In the genomic region with DNA sequence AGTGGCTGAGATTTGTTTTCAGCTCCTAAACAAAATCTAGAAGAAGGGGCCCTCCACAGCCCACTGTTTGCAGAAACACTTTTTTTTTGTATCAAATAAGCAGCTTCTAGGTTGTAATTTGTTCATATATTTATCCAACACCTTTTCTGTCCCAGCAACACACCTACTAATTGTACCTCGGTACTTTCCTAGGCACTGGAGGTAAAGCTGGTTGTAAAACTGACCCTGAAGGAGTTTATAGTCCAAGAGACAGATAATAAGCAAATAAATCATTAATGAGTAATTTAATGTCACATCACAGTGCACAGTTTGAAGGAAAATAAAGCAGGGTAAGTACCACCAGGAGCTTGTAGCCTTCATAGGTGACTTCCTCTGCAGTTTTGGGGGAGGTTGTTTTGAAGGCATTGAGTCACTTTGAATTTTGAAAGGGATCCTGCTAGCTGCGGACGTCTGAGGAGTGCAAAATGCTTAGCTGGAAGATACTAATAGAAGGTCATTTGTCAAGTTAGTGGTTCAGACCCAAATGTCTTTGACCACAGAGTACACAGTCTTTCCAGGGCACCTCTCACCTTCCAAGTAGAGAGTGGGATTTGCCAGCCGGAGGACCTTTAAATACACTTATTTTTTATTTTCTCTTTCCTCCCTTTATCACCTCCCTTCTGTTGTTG, we compare ENCODE assay signal across 15 cellular contexts. TPM values are rescaled to one million over a fixed set of nuclear protein-coding genes. Genes with fewer than 3 reads are reported as not detected.
DNase-seq lines count a peak whose midpoint lies in the region; ATAC-seq, FAIRE-seq and TF ChIP-seq lines count a peak whose summit lies in the region.
"Had no signal": no experiment of that assay in that cellular context is flagged by ENCODE, and none has a peak within 500 bp of the region (broad histone marks: within the 10 kb centered on the region; RNA-seq: fewer than 3 reads in every experiment).

No MANE protein-coding gene starts in this region.

- POLR2A ChIA-PET in HEK293 (lab: Yijun Ruan, JAX) = no interaction called here

- H3K4me3 ChIP-seq in HEK293 (ENCODE audit: low read depth, low read length) = no peak overlapping the region
- no peak overlapping the region for H3K4me3 ChIP-seq in liver (ENCODE audit: low read depth in 1 of 3, low read length in 3 of 3)
- H3K4me3 ChIP-seq in small intestine (ENCODE audit: low read depth in 1 of 2, low read length in 2 of 2) = peak overlapping the region in 1 of 2 donors; percentile 52
- H3K4me3 ChIP-seq: thyroid gland had no signal

- H3K9me3 Mint-ChIP-seq in activated T-helper 17 cell treated with anti-CD3 and anti-CD28 coated beads, Interleukin-2, amount 50 U/mL, for 72 hours = no peaks in the 10 kb centered on the region
- H3K9me3 Mint-ChIP-seq in activated naive CD8-positive, alpha-beta T cell treated with anti-CD3 and anti-CD28 coated beads for 36 hours = no peaks in the 10 kb centered on the region
- H3K9me3 Mint-ChIP-seq: dendritic cell treated with granulocyte-macrophage colony-stimulating factor and Interleukin-4, amounts not matched to agents 40 ng/mL and 50 ng/mL, for 4 days; natural killer cell had no signal

- CTCF ChIA-PET in HEK293 (lab: Yijun Ruan, JAX) = interaction anchor here (0.5 to 0.6 kb wide), 3 partner anchors 39 to 1059 kb away, joined by 3 to 4 read pairs (median 4); no protein-coding TSS in a partner anchor

- ATAC-seq in activated T-helper 17 cell treated with anti-CD3 and anti-CD28 coated beads, Interleukin-2, amount 50 U/mL, for 72 hours (replicated peaks) = no peak
- no peak for ATAC-seq in HG02678 (IDR thresholded peaks at IDR 0.05; ENCODE audit: unreplicated experiment)
- ATAC-seq: natural killer cell had no signal

- no peak for TF ChIP-seq RAD21 in liver (IDR thresholded peaks at IDR 0.05)

- peaks cover 12% of the 10 kb centered on the region for H3K4me1 Mint-ChIP-seq in activated T-helper 17 cell treated with anti-CD3 and anti-CD28 coated beads, Interleukin-2, amount 50 U/mL, for 72 hours
- H3K4me1 Mint-ChIP-seq in activated naive CD8-positive, alpha-beta T cell treated with anti-CD3 and anti-CD28 coated beads for 36 hours = peaks cover 44% of the 10 kb centered on the region

- H3K4me3 Mint-ChIP-seq in activated T-helper 17 cell treated with anti-CD3 and anti-CD28 coated beads, Interleukin-2, amount 50 U/mL, for 72 hours = no peak overlapping the region
- H3K4me3 Mint-ChIP-seq in activated naive CD8-positive, alpha-beta T cell treated with anti-CD3 and anti-CD28 coated beads for 36 hours = no peak overlapping the region
- H3K4me3 Mint-ChIP-seq: dendritic cell treated with granulocyte-macrophage colony-stimulating factor and Interleukin-4, amounts not matched to agents 40 ng/mL and 50 ng/mL, for 4 days; natural killer cell had no signal

- no peak overlapping the region for H3K9ac ChIP-seq in liver (ENCODE audit: low read depth in 1 of 2, low read length in 2 of 2)

- H3K27ac Mint-ChIP-seq in activated T-helper 17 cell treated with anti-CD3 and anti-CD28 coated beads, Interleukin-2, amount 50 U/mL, for 72 hours = peak overlapping the region; percentile 14
- H3K27ac Mint-ChIP-seq in activated naive CD8-positive, alpha-beta T cell treated with anti-CD3 and anti-CD28 coated beads for 36 hours = no peak overlapping the region
- H3K27ac Mint-ChIP-seq: dendritic cell treated with granulocyte-macrophage colony-stimulating factor and Interleukin-4, amounts not matched to agents 40 ng/mL and 50 ng/mL, for 4 days; natural killer cell had no signal

- no peaks in the 10 kb centered on the region for H3K36me3 ChIP-seq in HEK293 (ENCODE audit: control insufficient read depth in 2 of 2, insufficient read depth in 1 of 2, low read length in 2 of 2)
- no peaks in the 10 kb centered on the region for H3K36me3 ChIP-seq in liver (ENCODE audit: control insufficient read depth in 4 of 4, insufficient read depth in 3 of 4, low read depth in 1 of 4, low read length in 3 of 4)
- H3K36me3 ChIP-seq in small intestine (ENCODE audit: control insufficient read depth in 2 of 2, insufficient read depth in 2 of 2, low read length in 2 of 2) = peaks cover 2 to 3% of the 10 kb centered on the region in 2 donors
- H3K36me3 ChIP-seq: thyroid gland had no signal

- H3K27me3 Mint-ChIP-seq in activated T-helper 17 cell treated with anti-CD3 and anti-CD28 coated beads, Interleukin-2, amount 50 U/mL, for 72 hours = no peaks in the 10 kb centered on the region
- H3K27me3 Mint-ChIP-seq in activated naive CD8-positive, alpha-beta T cell treated with anti-CD3 and anti-CD28 coated beads for 36 hours = peaks cover 1% of the 10 kb centered on the region
- H3K27me3 Mint-ChIP-seq: dendritic cell treated with granulocyte-macrophage colony-stimulating factor and Interleukin-4, amounts not matched to agents 40 ng/mL and 50 ng/mL, for 4 days had no signal

- H3K27me3 ChIP-seq in liver (ENCODE audit: control insufficient read depth in 4 of 4, insufficient read depth in 4 of 4, low read length in 3 of 4) (no peaks in the 10 kb centered on the region), small intestine (ENCODE audit: control insufficient read depth in 2 of 2, insufficient read depth in 2 of 2, low read length in 2 of 2) (no peaks in the 10 kb centered on the region)
- H3K27me3 ChIP-seq: thyroid gland had no signal

- H3K4me1 ChIP-seq in HEK293 (ENCODE audit: control insufficient read depth, insufficient read depth, low read length) = peaks cover 29% of the 10 kb centered on the region
- H3K4me1 ChIP-seq in liver (ENCODE audit: control insufficient read depth in 4 of 4, insufficient read depth in 4 of 4, low read length in 3 of 4) = peaks cover 0 to 20% (median 5%) of the 10 kb centered on the region in 4 donors
- H3K4me1 ChIP-seq in small intestine (ENCODE audit: control insufficient read depth in 2 of 2, insufficient read depth in 1 of 2, low read depth in 1 of 2, low read length in 1 of 2) = peaks cover 7 to 10% of the 10 kb centered on the region in 2 donors
- H3K4me1 ChIP-seq: thyroid gland had no signal

- peaks cover 4% of the 10 kb centered on the region for H3K36me3 Mint-ChIP-seq in activated T-helper 17 cell treated with anti-CD3 and anti-CD28 coated beads, Interleukin-2, amount 50 U/mL, for 72 hours (ENCODE audit: low read depth)
- peaks cover 14% of the 10 kb centered on the region for H3K36me3 Mint-ChIP-seq in activated naive CD8-positive, alpha-beta T cell treated with anti-CD3 and anti-CD28 coated beads for 36 hours
- H3K36me3 Mint-ChIP-seq: natural killer cell had no signal

- H3K9me3 ChIP-seq in HEK293 (ENCODE audit: control insufficient read depth, insufficient read depth, low read depth, low read length) = no peaks in the 10 kb centered on the region
- H3K9me3 ChIP-seq in liver (ENCODE audit: control insufficient read depth in 4 of 4, low read length in 3 of 4) = no peaks in the 10 kb centered on the region
- no peaks in the 10 kb centered on the region for H3K9me3 ChIP-seq in small intestine (ENCODE audit: control insufficient read depth, low read depth)
- H3K9me3 ChIP-seq: thyroid gland had no signal

- H3K27ac ChIP-seq in HEK293 (ENCODE audit: extremely low read depth, low read depth, low read length) = no peak overlapping the region
- no peak overlapping the region for H3K27ac ChIP-seq in liver (ENCODE audit: low read depth in 1 of 2, low read length in 2 of 2)
- H3K27ac ChIP-seq in small intestine (ENCODE audit: low read depth in 1 of 2, low read length in 1 of 2) = peak overlapping the region; percentile 71 to 81
- H3K27ac ChIP-seq: thyroid gland had no signal

- FAIRE-seq in small intestine (lab: Jason Lieb, UNC) = no peak

- 59% methylated on average over 4 of the region's 4 CpGs for WGBS in liver
- WGBS in small intestine, 3 donors = 11 to 38% (median 31%) methylated on average over 4 of the region's 4 CpGs

- TF ChIP-seq CTCF in HEK293 (tag by site-specific recombination; IDR thresholded peaks at IDR 0.05) = no peak
- TF ChIP-seq CTCF in liver (IDR thresholded peaks at IDR 0.05; ENCODE audit: low read depth, low read length, missing input control) = no peak

- DNase-seq in small intestine = peak; percentile 86
- DNase-seq in activated CD4-positive, alpha-beta T cell treated with anti-CD3 and anti-CD28 coated beads for 1 hour = no peak
- DNase-seq in activated naive CD8-positive, alpha-beta T cell treated with anti-CD3 and anti-CD28 coated beads for 36 hours = no peak
- DNase-seq in NCI-H1436 (lab: John Stamatoyannopoulos, UW) = no peak
- DNase-seq: activated T-cell treated with anti-CD3 and anti-CD28 coated beads, Interleukin-2, amount 50 U/mL, for 1 hour; amniotic stem cell; HCEC 1CT; natural killer cell; NCI-H1092 treated with DMSO at 0.1 percent for 48 hours; thyroid gland had no signal

TF ChIP-seq in HEK293, 187 proteins besides CTCF, POLR2A, EP300 and RAD21 (continues in another document):
- TF ChIP-seq ZNF221 (tag by site-specific recombination; IDR thresholded peaks at IDR 0.05; ENCODE audit: borderline replicate concordance) (no peak), ZNF658 (tag by site-specific recombination; IDR thresholded peaks at IDR 0.05) (no peak)

RNA-seq across cellular contexts. Expression of a gene that starts 53.7 kb away (rescaled TPM):
- total RNA-seq in activated T-helper 17 cell treated with anti-CD3 and anti-CD28 coated beads, Interleukin-2, amount 50 U/mL, for 72 hours = 10 to 100 TPM; 29.8 to 67.4 TPM
- total RNA-seq in liver = 1 to 10 TPM; 3.8 to 5.3 TPM
- polyA plus RNA-seq in liver (10 to 100 TPM in 1 of 2 donors, 1 to 10 TPM in 1; 9.7 to 19.5 TPM), small intestine (10 to 100 TPM in 1 of 3 donors, 1 to 10 TPM in 2; 1.6 to 24.0 (median 6.2) TPM)
- total RNA-seq in activated naive CD8-positive, alpha-beta T cell treated with anti-CD3 and anti-CD28 coated beads for 36 hours = 100 to 1,000 TPM; 121 to 122 TPM

Comparison
In these comparisons a context has a peak if more than half of its experiments do, and no peak if none do; other contexts are left out.
1. H3K27ac ChIP-seq: peak in small intestine (2 of 2); none in HEK293 (single experiment) and liver (0 of 2).
2. RNA of a gene that starts 53.7 kb away (total RNA-seq): 121 to 122 TPM in activated naive CD8-positive, alpha-beta T cell treated with anti-CD3 and anti-CD28 coated beads for 36 hours and 29.8 to 67.4 TPM in activated T-helper 17 cell treated with anti-CD3 and anti-CD28 coated beads, Interleukin-2, amount 50 U/mL, for 72 hours; 3.8 to 5.3 TPM in liver; every median in the first group is over 4 times any median in the second.